ENCODE assay signal across 26 cellular contexts in the genomic region with DNA sequence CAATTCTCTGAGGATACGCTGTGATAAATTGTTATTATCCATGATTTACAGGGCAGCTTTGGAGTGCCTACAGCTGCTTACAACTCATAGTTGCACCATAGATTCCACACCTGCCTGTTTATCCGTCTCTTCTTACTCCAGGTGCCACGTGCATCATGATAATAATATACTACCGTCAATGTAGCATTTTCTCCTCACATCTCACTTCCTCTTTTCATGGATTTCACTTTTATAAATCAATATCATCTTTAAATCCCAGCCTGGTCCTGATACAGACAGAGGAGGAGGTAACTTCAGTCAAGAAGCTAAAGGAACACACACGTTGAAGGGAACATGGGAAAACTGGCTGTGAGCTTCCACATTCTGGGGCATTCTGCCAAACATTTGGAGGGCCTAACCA. TPM values are rescaled to one million over a fixed set of nuclear protein-coding genes. Genes with fewer than 3 reads are reported as not detected.
"Had no signal": no experiment of that assay in that cellular context is flagged by ENCODE, and none has a peak within 500 bp of the region (broad histone marks: within the 10 kb centered on the region; RNA-seq: fewer than 3 reads in every experiment).

No MANE protein-coding gene starts in this region.

- ATAC-seq: heart right ventricle; mucosa of descending colon; right lobe of liver; stimulated activated naive CD8-positive, alpha-beta T cell treated with anti-CD3 and anti-CD28 coated beads, Interleukin-15, Interleukin-2, amounts not matched to agents 100 U/mL and 50 U/mL, for 24 hours had no signal

- H3K4me3 ChIP-seq: heart right ventricle, left ventricle myocardium inferior, lung, mucosa of descending colon, right lobe of liver, thoracic aorta had no signal

- H3K9me3 ChIP-seq: heart right ventricle, left ventricle myocardium inferior, mucosa of descending colon, right lobe of liver, thoracic aorta had no signal

- H3K27ac ChIP-seq: brain microvascular endothelial cell, heart right ventricle, left ventricle myocardium inferior, right lobe of liver, thoracic aorta had no signal

- DNase-seq: activated CD4-positive, alpha-beta memory T cell treated with anti-CD3 and anti-CD28 coated beads, Interleukin-2, amount 10 ng/mL, durations not matched to agents 7 days and 5 days; activated CD4-positive, alpha-beta T cell treated with anti-CD3 and anti-CD28 coated beads, Interleukin-2, amount 10 ng/mL, durations not matched to agents 24 days and 14 days; activated CD4-positive, CD25-positive, alpha-beta regulatory T cell treated with anti-CD3 and anti-CD28 coated beads, Interleukin-2, amount 50 U/mL, for 72 hours; activated CD8-positive, alpha-beta memory T cell treated with anti-CD3 and anti-CD28 coated beads, Interleukin-2, amount 50 U/mL, for 48 hours; activated gamma-delta T cell treated with Interleukin-2 at 50 U/mL for 16 hours; activated naive CD4-positive, alpha-beta T cell treated with anti-CD3 and anti-CD28 coated beads, Interleukin-2, amount 50 U/mL, for 16 hours; activated T-cell treated with anti-CD3 and anti-CD28 coated beads, Interleukin-2, amount 50 U/mL, for 24 hours; amniotic stem cell; brain microvascular endothelial cell; foreskin melanocyte; heart right ventricle; left ventricle myocardium inferior; mesendoderm; mucosa of descending colon; right lobe of liver; stimulated activated CD4-positive, alpha-beta T cell treated with anti-CD3 and anti-CD28 coated beads, Interleukin-12 subunit alpha, Interleukin-12 subunit beta, amount 100 ng/mL, for 4 hours; stimulated activated CD4-positive, alpha-beta T cell treated with anti-CD3 and anti-CD28 coated beads, Interleukin-4, amount 100 ng/mL, for 1 hour; stimulated activated naive CD8-positive, alpha-beta T cell treated with anti-CD3 and anti-CD28 coated beads, Interleukin-15, Interleukin-2, amounts not matched to agents 100 U/mL and 50 U/mL, for 24 hours; trophoblast cell had no signal

- H3K36me3 ChIP-seq: brain microvascular endothelial cell, heart right ventricle, left ventricle myocardium inferior, right lobe of liver, thoracic aorta had no signal

RNA-seq across cellular contexts. Expression of a gene that starts 2.5 kb away (rescaled TPM):
- total RNA-seq: activated CD4-positive, alpha-beta memory T cell treated with anti-CD3 and anti-CD28 coated beads, Interleukin-2, amount 10 ng/mL, durations not matched to agents 7 days and 5 days; activated CD4-positive, alpha-beta T cell treated with anti-CD3 and anti-CD28 coated beads, Interleukin-2, amount 10 ng/mL, durations not matched to agents 24 days and 14 days; chondrocyte; endothelial cell of umbilical vein; glomerular endothelial cell; osteocyte; progenitor cell of endocrine pancreas had no signal
